ENCODE assay signal across 17 cellular contexts in genomic region chr1:116921301-116921885, GRCh38. TPM values are rescaled to one million over a fixed set of nuclear protein-coding genes. Genes with fewer than 3 reads are reported as not detected.
DNase-seq lines count a peak whose midpoint lies in the region; ATAC-seq, FAIRE-seq and TF ChIP-seq lines count a peak whose summit lies in the region.
"Had no signal": no experiment of that assay in that cellular context is flagged by ENCODE, and none has a peak within 500 bp of the region (broad histone marks: within the 10 kb centered on the region; RNA-seq: fewer than 3 reads in every experiment).

No MANE protein-coding gene starts in this region.

- no peaks in the 10 kb centered on the region for H3K9me3 Mint-ChIP-seq in stimulated activated naive B cell treated with anti-CD40 and anti-IgM and Interleukin-4, amounts not matched to agents 10 μg/mL and 1 μg/mL and 100 μg/mL, for 72 hours
- H3K9me3 Mint-ChIP-seq in activated naive CD8-positive, alpha-beta T cell treated with anti-CD3 and anti-CD28 coated beads for 36 hours: no peaks in the 10 kb centered on the region

- no peaks in the 10 kb centered on the region for H3K4me1 Mint-ChIP-seq in stimulated activated naive B cell treated with anti-CD40 and anti-IgM and Interleukin-4, amounts not matched to agents 10 μg/mL and 1 μg/mL and 100 μg/mL, for 72 hours
- no peaks in the 10 kb centered on the region for H3K4me1 Mint-ChIP-seq in activated naive CD8-positive, alpha-beta T cell treated with anti-CD3 and anti-CD28 coated beads for 36 hours

- H2AFZ ChIP-seq in HepG2 (ENCODE audit: low read length): no peak overlapping the region

- H3K79me2 ChIP-seq in HepG2 (ENCODE audit: insufficient read depth, low read length): no peaks in the 10 kb centered on the region

- POLR2A ChIA-PET in HepG2 (lab: Yijun Ruan, JAX): no interaction called here

- H3K27me3 Mint-ChIP-seq in stimulated activated naive B cell treated with anti-CD40 and anti-IgM and Interleukin-4, amounts not matched to agents 10 μg/mL and 1 μg/mL and 100 μg/mL, for 72 hours: peaks cover 0 to 6% of the 10 kb centered on the region in 2 donors
- no peaks in the 10 kb centered on the region for H3K27me3 Mint-ChIP-seq in activated naive CD8-positive, alpha-beta T cell treated with anti-CD3 and anti-CD28 coated beads for 36 hours

- TF ChIP-seq EP300 in HepG2 (IDR thresholded peaks at IDR 0.05; ENCODE audit: low read depth in 2 of 2, low read length in 2 of 2) (peak in 1 of 2 experiments; percentile 42; a peak in 2 of 4 replicates), HepG2 (CRISPR knock-in tag; IDR thresholded peaks at IDR 0.05; ENCODE audit: borderline replicate concordance) (no peak), transverse colon (IDR thresholded peaks at IDR 0.05; ENCODE audit: low read depth) (no peak)

- no peak; the same call in 1 of the 3 replicates for ATAC-seq in HepG2
- ATAC-seq in stimulated activated naive B cell treated with anti-CD40 and anti-IgM and Interleukin-4, amounts not matched to agents 10 μg/mL and 1 μg/mL and 100 μg/mL, for 72 hours (replicated peaks): no peak

- no peak overlapping the region for H3K4me3 Mint-ChIP-seq in stimulated activated naive B cell treated with anti-CD40 and anti-IgM and Interleukin-4, amounts not matched to agents 10 μg/mL and 1 μg/mL and 100 μg/mL, for 72 hours
- no peak overlapping the region for H3K4me3 Mint-ChIP-seq in activated naive CD8-positive, alpha-beta T cell treated with anti-CD3 and anti-CD28 coated beads for 36 hours

- FAIRE-seq in HepG2 (lab: Jason Lieb, UNC): no peak
- FAIRE-seq: GM12891 had no signal

- TF ChIP-seq POLR2A in HepG2 (IDR thresholded peaks at IDR 0.05; ENCODE audit: insufficient read depth in 1 of 2, low read depth in 2 of 2, low read length in 2 of 2) (no peak), transverse colon (IDR thresholded peaks at IDR 0.05) (no peak)

- no peak overlapping the region for H3K4me3 ChIP-seq in left ventricle myocardium inferior
- H3K4me3 ChIP-seq in epithelial cell of esophagus (ENCODE audit: low read length): no peak overlapping the region
- no peak overlapping the region for H3K4me3 ChIP-seq in HepG2 (replicated peaks in 1 of 3; ENCODE audit: insufficient read depth in 1 of 3, low read depth in 2 of 3, low read length in 3 of 3)
- no peak overlapping the region for H3K4me3 ChIP-seq in transverse colon
- H3K4me3 ChIP-seq in ascending aorta: no peak overlapping the region
- H3K4me3 ChIP-seq: Peyer's patch had no signal

- no peak for DNase-seq in left ventricle myocardium inferior
- DNase-seq in cardiac septum (ENCODE audit: low spot score): no peak
- peak; percentile 56 for DNase-seq in epithelial cell of esophagus (ENCODE audit: low read depth)
- DNase-seq in HepG2 (ENCODE audit: low spot score): peak; percentile 77
- no peak for DNase-seq in transverse colon
- DNase-seq in stimulated activated naive B cell treated with anti-CD40 and anti-IgM and Interleukin-4, amounts not matched to agents 10 μg/mL and 1 μg/mL and 100 μg/mL, for 72 hours: no peak
- no peak for DNase-seq in ascending aorta (ENCODE audit: low spot score in 2 of 2)
- no peak for DNase-seq in activated naive CD8-positive, alpha-beta T cell treated with anti-CD3 and anti-CD28 coated beads for 36 hours
- DNase-seq: DMS79, HCEC 1CT, IMR-90, MV-4-11, NCI-H1436, NCI-H2029 treated with DMSO at 0.1 percent for 48 hours, NCI-H510A treated with DMSO at 0.1 percent for 48 hours, Peyer's patch had no signal

- H3K4me2 ChIP-seq in HepG2 (ENCODE audit: low read depth, low read length): peak overlapping the region; percentile 47; the same call in 1 of the 2 replicates

- peaks cover 60% of the 10 kb centered on the region for H3K4me1 ChIP-seq in left ventricle myocardium inferior
- peaks cover 45% of the 10 kb centered on the region for H3K4me1 ChIP-seq in HepG2 (ENCODE audit: insufficient read depth, low read length)
- H3K4me1 ChIP-seq in transverse colon: peaks cover 16 to 54% (median 33%) of the 10 kb centered on the region in 4 donors
- no peaks in the 10 kb centered on the region for H3K4me1 ChIP-seq in ascending aorta

- intact Hi-C loops in left ventricle myocardium inferior (cut with micrococcal nuclease) (no loop called here), cardiac septum (cut with DNase I) (no loop called here), HepG2 (cut with micrococcal nuclease; ENCODE audit: unreplicated experiment) (loop anchor here (10.0 kb wide), 1 partner anchor 77 kb away; no protein-coding TSS in a partner anchor), transverse colon (cut with DNase I; ENCODE audit: low total_unique reads) (no loop called here), ascending aorta (cut with DNase I) (no loop called here)

- in situ Hi-C loops in HepG2 (cut with HindIII; ENCODE audit: extremely low pct_ligation_motif_present, low pct_unique_long_range_greater_than_20kb): no loop called here
- in situ Hi-C loops in transverse colon (cut with MboI; ENCODE audit: low pct_ligation_motif_present in 1 of 4, low pct_unique_long_range_greater_than_20kb in 1 of 4, low sequenced_read_pairs in 3 of 4): no loop called here

- no peak overlapping the region for H3K9ac ChIP-seq in HepG2 (ENCODE audit: insufficient read depth, low read depth, low read length)

- no peaks in the 10 kb centered on the region for H3K36me3 ChIP-seq in left ventricle myocardium inferior
- H3K36me3 ChIP-seq in HepG2 (replicated peaks in 1 of 2; ENCODE audit: control insufficient read depth in 1 of 2, insufficient read depth in 2 of 2, low read length in 2 of 2): no peaks in the 10 kb centered on the region
- no peaks in the 10 kb centered on the region for H3K36me3 ChIP-seq in transverse colon
- no peaks in the 10 kb centered on the region for H3K36me3 ChIP-seq in ascending aorta
- H3K36me3 ChIP-seq: Peyer's patch had no signal

- H4K20me1 ChIP-seq in HepG2 (ENCODE audit: insufficient read depth, low read length): no peaks in the 10 kb centered on the region

- H3K27me3 ChIP-seq in left ventricle myocardium inferior (ENCODE audit: low read depth) (no peaks in the 10 kb centered on the region), HepG2 (ENCODE audit: control insufficient read depth in 1 of 2, insufficient read depth in 2 of 2, low read length in 2 of 2) (no peaks in the 10 kb centered on the region; a peak in 1 of 5 replicates), transverse colon (no peaks in the 10 kb centered on the region), ascending aorta (no peaks in the 10 kb centered on the region)
- H3K27me3 ChIP-seq: Peyer's patch had no signal

- H3K9me3 ChIP-seq in left ventricle myocardium inferior (replicated peaks) (no peaks in the 10 kb centered on the region), HepG2 (ENCODE audit: low read length) (no peaks in the 10 kb centered on the region), transverse colon (no peaks in the 10 kb centered on the region), ascending aorta (no peaks in the 10 kb centered on the region)
- H3K9me3 ChIP-seq: Peyer's patch had no signal

- BruUV-seq in HepG2 (replicated peaks; lab: Mats Ljungman, UMichigan): no TSS peak

- TF ChIP-seq CTCF in left ventricle myocardium inferior (IDR thresholded peaks at IDR 0.05; ENCODE audit: borderline replicate concordance) (no peak), epithelial cell of esophagus (IDR thresholded peaks at IDR 0.05; ENCODE audit: insufficient read depth, low read depth, low read length, missing control alignments) (no peak), HepG2 (CRISPR knock-in tag; IDR thresholded peaks at IDR 0.05) (no peak), transverse colon (IDR thresholded peaks at IDR 0.05) (no peak), ascending aorta (IDR thresholded peaks at IDR 0.05) (no peak)

- H3K27ac Mint-ChIP-seq in stimulated activated naive B cell treated with anti-CD40 and anti-IgM and Interleukin-4, amounts not matched to agents 10 μg/mL and 1 μg/mL and 100 μg/mL, for 72 hours: no peak overlapping the region
- no peak overlapping the region for H3K27ac Mint-ChIP-seq in activated naive CD8-positive, alpha-beta T cell treated with anti-CD3 and anti-CD28 coated beads for 36 hours

- no peak for TF ChIP-seq RAD21 in HepG2 (CRISPR knock-in tag; IDR thresholded peaks at IDR 0.05)

- 31% methylated on average over 6 of the region's 6 CpGs for WGBS in HepG2 (ENCODE audit: low lambda C conversion rate)
- 67 to 70% methylated on average over 5 to 6 of the region's 6 CpGs for WGBS in transverse colon (ENCODE audit: low coverage in 1 of 2), 2 donors

- peak overlapping the region; percentile 5 for H3K27ac ChIP-seq in left ventricle myocardium inferior (replicated peaks)
- H3K27ac ChIP-seq in HepG2 (ENCODE audit: extremely low read length, insufficient read depth, low read length): no peak overlapping the region
- peak overlapping the region in 3 of 4 donors; percentile 9 to 34 (median 17) for H3K27ac ChIP-seq in transverse colon
- H3K27ac ChIP-seq in ascending aorta: no peak overlapping the region

- no peaks in the 10 kb centered on the region for H3K36me3 Mint-ChIP-seq in stimulated activated naive B cell treated with anti-CD40 and anti-IgM and Interleukin-4, amounts not matched to agents 10 μg/mL and 1 μg/mL and 100 μg/mL, for 72 hours
- no peaks in the 10 kb centered on the region for H3K36me3 Mint-ChIP-seq in activated naive CD8-positive, alpha-beta T cell treated with anti-CD3 and anti-CD28 coated beads for 36 hours

- CTCF ChIA-PET in HepG2 (lab: Yijun Ruan, JAX; ENCODE audit: low intra/inter-chr PET ratio, low total read pairs): no interaction called here

RNA-seq across cellular contexts. Expression of gene PTGFRN, which starts 11.7 kb away (rescaled TPM):
- 111 TPM for total RNA-seq in left ventricle myocardium inferior
- 216 TPM for total RNA-seq in cardiac septum
- total RNA-seq in HepG2 (2016; rRNA removed; fragmentation: Illumina TruSeq; extraction: Trizol): 5.2 and 11.3 TPM in 2 replicates
- total RNA-seq in HepG2 (2016; cell fraction: cytosol; rRNA removed; fragmentation: Illumina TruSeq; extraction: Trizol; ENCODE audit: low read depth): 0.30 and 0.44 TPM in 2 replicates
- 4.6 and 10.3 TPM in 2 replicates for total RNA-seq in HepG2 (2016; cell fraction: insoluble cytoplasmic fraction; rRNA removed; fragmentation: Illumina TruSeq; extraction: Trizol)
- 2.2 and 2.3 TPM in 2 replicates for total RNA-seq in HepG2 (2016; cell fraction: membrane; rRNA removed; fragmentation: Illumina TruSeq; extraction: Trizol)
- total RNA-seq in HepG2 (2016; cell fraction: nucleus; rRNA removed; fragmentation: Illumina TruSeq; extraction: Trizol): 10.6 and 12.9 TPM in 2 replicates
- 3.3 and 3.5 TPM in 2 replicates for polyA plus RNA-seq in HepG2 (2011; rRNA removed)
- 2.2 and 2.7 TPM in 2 replicates for polyA plus RNA-seq in HepG2 (2011; cell fraction: cytosol; rRNA removed)
- polyA plus RNA-seq in HepG2 (2011; cell fraction: nucleus; rRNA removed): 1.7 and 1.8 TPM in 2 replicates
- polyA plus RNA-seq in HepG2 (2012): 2.2 and 3.3 TPM in 2 replicates
- polyA plus RNA-seq in HepG2 (2016; cell fraction: cytosol; fragmentation: Illumina TruSeq; extraction: Trizol; ENCODE audit: low read depth): 0.94 and 1.1 TPM in 2 replicates
- 4.4 and 4.6 TPM in 2 replicates for polyA plus RNA-seq in HepG2 (2016; cell fraction: insoluble cytoplasmic fraction; fragmentation: Illumina TruSeq; extraction: Trizol; ENCODE audit: low read depth)
- 1.9 and 2.4 TPM in 2 replicates for polyA plus RNA-seq in HepG2 (2016; cell fraction: membrane; fragmentation: Illumina TruSeq; extraction: Trizol; ENCODE audit: low read depth)
- 15.1 and 17.0 TPM in 2 replicates for polyA plus RNA-seq in HepG2 (2016; cell fraction: nucleus; fragmentation: Illumina TruSeq; extraction: Trizol; ENCODE audit: insufficient read depth, low read depth)
- 7.4 and 47.2 TPM in 2 replicates for polyA minus RNA-seq in HepG2 (2011; rRNA and poly(A)+ RNA removed; ENCODE audit: low replicate concordance)
- polyA minus RNA-seq in HepG2 (2011; cell fraction: cytosol; rRNA and poly(A)+ RNA removed): 2.9 and 5.4 TPM in 2 replicates
- polyA minus RNA-seq in HepG2 (2011; cell fraction: nucleus; rRNA and poly(A)+ RNA removed): 3.1 and 3.5 TPM in 2 replicates
- 10 to 100 TPM; 39.6 to 98.9 (median 73.9) TPM for total RNA-seq in transverse colon
- 11.2 TPM for total RNA-seq in ascending aorta
- total RNA-seq in activated naive CD8-positive, alpha-beta T cell treated with anti-CD3 and anti-CD28 coated beads for 36 hours: 1 to 10 TPM; 8.7 to 9.4 TPM

Comparison
In these comparisons a context has a peak if more than half of its experiments do, and no peak if none do; other contexts are left out.
1. DNase-seq: peak in epithelial cell of esophagus (single experiment) and HepG2 (single experiment); none in left ventricle myocardium inferior (single experiment), cardiac septum (single experiment), transverse colon (single experiment), stimulated activated naive B cell treated with anti-CD40 and anti-IgM and Interleukin-4, amounts not matched to agents 10 μg/mL and 1 μg/mL and 100 μg/mL, for 72 hours (single experiment), ascending aorta (0 of 2) and activated naive CD8-positive, alpha-beta T cell treated with anti-CD3 and anti-CD28 coated beads for 36 hours (single experiment).
2. H3K27ac ChIP-seq: peak in left ventricle myocardium inferior (single experiment) and transverse colon (3 of 4); none in HepG2 (single experiment) and ascending aorta (0 of 2).